ENCODE assay signal across 10 cellular contexts in the genomic region with DNA sequence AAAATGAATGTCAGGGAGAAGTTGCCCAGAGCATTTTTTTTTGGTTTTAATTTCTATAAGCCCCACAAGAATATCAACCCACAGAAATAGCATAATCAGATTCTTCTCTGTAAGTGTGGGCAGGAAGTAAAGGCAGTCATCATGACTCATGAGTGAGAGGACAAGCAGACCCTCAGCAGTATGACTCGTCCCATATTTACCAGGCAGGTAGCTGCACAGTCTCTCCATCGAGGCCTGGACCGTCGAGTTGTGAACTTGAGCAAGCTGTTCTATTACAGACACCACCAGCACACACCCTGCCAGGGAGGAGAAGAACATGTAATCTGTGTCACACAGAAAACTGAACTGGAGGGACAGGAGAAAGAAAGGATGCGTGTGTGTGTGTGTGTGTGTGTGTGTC. TPM values are rescaled to one million over a fixed set of nuclear protein-coding genes. Genes with fewer than 3 reads are reported as not detected.
DNase-seq lines count a peak whose midpoint lies in the region; ATAC-seq and TF ChIP-seq lines count a peak whose summit lies in the region.
"Had no signal": no experiment of that assay in that cellular context is flagged by ENCODE, and none has a peak within 500 bp of the region (broad histone marks: within the 10 kb centered on the region; RNA-seq: fewer than 3 reads in every experiment).

No MANE protein-coding gene starts in this region.

- H3K27me3 Mint-ChIP-seq in activated T-cell treated with anti-CD3 and anti-CD28 coated beads, Interleukin-2, amount 50 U/mL, for 4 hours (ENCODE audit: low read depth) = no peaks in the 10 kb centered on the region
- no peaks in the 10 kb centered on the region for H3K27me3 Mint-ChIP-seq in stimulated activated naive CD8-positive, alpha-beta T cell treated with anti-CD3 and anti-CD28 coated beads, Interleukin-15, amount 100 ng/mL, for 72 hours

- no peak overlapping the region for H3K4me3 ChIP-seq in kidney epithelial cell (ENCODE audit: low read depth, low read length)
- H3K4me3 ChIP-seq: body of pancreas, skin epidermis had no signal

- H3K9me3 Mint-ChIP-seq in activated T-cell treated with anti-CD3 and anti-CD28 coated beads, Interleukin-2, amount 50 U/mL, for 4 hours = no peaks in the 10 kb centered on the region
- H3K9me3 Mint-ChIP-seq in stimulated activated naive CD8-positive, alpha-beta T cell treated with anti-CD3 and anti-CD28 coated beads, Interleukin-15, amount 100 ng/mL, for 72 hours = no peaks in the 10 kb centered on the region

- no peaks in the 10 kb centered on the region for H3K36me3 ChIP-seq in kidney epithelial cell (ENCODE audit: control insufficient read depth, insufficient read depth, low read length)

- H3K27ac Mint-ChIP-seq in stimulated activated naive CD8-positive, alpha-beta T cell treated with anti-CD3 and anti-CD28 coated beads, Interleukin-15, amount 100 ng/mL, for 72 hours = peak overlapping the region; percentile 97 to 98

- H3K27me3 ChIP-seq in kidney epithelial cell (ENCODE audit: control insufficient read depth, insufficient read depth, low read length) = no peaks in the 10 kb centered on the region
- H3K27me3 ChIP-seq: body of pancreas had no signal

- DNase-seq in activated gamma-delta T cell treated with Interleukin-2 at 50 U/mL for 16 hours (peak; percentile 50), activated gamma-delta T cell (lab: John Stamatoyannopoulos, UW) (no peak), kidney epithelial cell (ENCODE audit: low read depth) (peak; percentile 35), NCI-H1105 treated with DMSO at 0.1 percent for 48 hours (lab: John Stamatoyannopoulos, UW) (no peak)
- peak; percentile 36 for DNase-seq in activated T-cell treated with anti-CD3 and anti-CD28 coated beads, Interleukin-2, amount 50 U/mL, for 4 hours
- peak; percentile 44 to 67 for DNase-seq in stimulated activated naive CD8-positive, alpha-beta T cell treated with anti-CD3 and anti-CD28 coated beads, Interleukin-15, amount 100 ng/mL, for 72 hours
- DNase-seq: body of pancreas had no signal

- peak overlapping the region; percentile 16 for H3K4me3 Mint-ChIP-seq in activated T-cell treated with anti-CD3 and anti-CD28 coated beads, Interleukin-2, amount 50 U/mL, for 4 hours
- H3K4me3 Mint-ChIP-seq in stimulated activated naive CD8-positive, alpha-beta T cell treated with anti-CD3 and anti-CD28 coated beads, Interleukin-15, amount 100 ng/mL, for 72 hours = peak overlapping the region; percentile 73 to 77

- TF ChIP-seq CTCF in kidney epithelial cell (IDR thresholded peaks at IDR 0.05; ENCODE audit: insufficient read depth, low read length, poor library complexity, severe bottlenecking) = no peak

- peaks cover 66% of the 10 kb centered on the region for H3K4me1 Mint-ChIP-seq in activated T-cell treated with anti-CD3 and anti-CD28 coated beads, Interleukin-2, amount 50 U/mL, for 4 hours (ENCODE audit: low read depth)
- peaks cover 90% of the 10 kb centered on the region for H3K4me1 Mint-ChIP-seq in stimulated activated naive CD8-positive, alpha-beta T cell treated with anti-CD3 and anti-CD28 coated beads, Interleukin-15, amount 100 ng/mL, for 72 hours

- peak; percentile 79 to 85 for ATAC-seq in activated T-cell treated with anti-CD3 and anti-CD28 coated beads, Interleukin-2, amount 50 U/mL, for 4 hours
- ATAC-seq in stimulated activated naive CD8-positive, alpha-beta T cell treated with anti-CD3 and anti-CD28 coated beads, Interleukin-15, amount 100 ng/mL, for 72 hours = peak; percentile 90
- ATAC-seq in GM21717 (IDR thresholded peaks at IDR 0.05; ENCODE audit: unreplicated experiment) (no peak), GM18517 (IDR thresholded peaks at IDR 0.05; ENCODE audit: unreplicated experiment) (no peak)
- ATAC-seq: body of pancreas had no signal

- H3K36me3 Mint-ChIP-seq in activated T-cell treated with anti-CD3 and anti-CD28 coated beads, Interleukin-2, amount 50 U/mL, for 4 hours (ENCODE audit: insufficient read depth) = no peaks in the 10 kb centered on the region

RNA-seq across cellular contexts. Expression of gene AOAH, which starts 37.8 kb away (rescaled TPM):
- 10 to 100 TPM in 1 of 3 donors, 1 to 10 TPM in 2; 5.5 to 14.3 (median 9.6) TPM for total RNA-seq in activated T-cell treated with anti-CD3 and anti-CD28 coated beads, Interleukin-2, amount 50 U/mL, for 4 hours
- 2.6 and 4.4 TPM in 2 replicates for total RNA-seq in kidney epithelial cell

Comparison
In these comparisons a context has a peak if more than half of its experiments do, and no peak if none do; other contexts are left out.
1. DNase-seq: peak in activated gamma-delta T cell treated with Interleukin-2 at 50 U/mL for 16 hours (single experiment), activated T-cell treated with anti-CD3 and anti-CD28 coated beads, Interleukin-2, amount 50 U/mL, for 4 hours (single experiment), kidney epithelial cell (single experiment) and stimulated activated naive CD8-positive, alpha-beta T cell treated with anti-CD3 and anti-CD28 coated beads, Interleukin-15, amount 100 ng/mL, for 72 hours (2 of 2); none in activated gamma-delta T cell (single experiment) and NCI-H1105 treated with DMSO at 0.1 percent for 48 hours (single experiment).
2. ATAC-seq: peak in activated T-cell treated with anti-CD3 and anti-CD28 coated beads, Interleukin-2, amount 50 U/mL, for 4 hours (2 of 2) and stimulated activated naive CD8-positive, alpha-beta T cell treated with anti-CD3 and anti-CD28 coated beads, Interleukin-15, amount 100 ng/mL, for 72 hours (single experiment); none in GM21717 (single experiment) and GM18517 (single experiment).